Comparison of ENCODE assay signal across 19 cellular contexts in genomic region chr14:99873653-99874052, GRCh38.
"Had no signal": no experiment of that assay in that cellular context is flagged by ENCODE, and none has a peak within 500 bp of the region (broad histone marks: within the 10 kb centered on the region; RNA-seq: fewer than 3 reads in every experiment).

No MANE protein-coding gene starts in this region.

- H3K4me3 Mint-ChIP-seq: activated CD4-positive, alpha-beta T cell treated with anti-CD3 and anti-CD28 coated beads, Interleukin-2, amount 10 ng/mL, durations not matched to agents 7 days and 5 days; activated naive CD4-positive, alpha-beta T cell treated with anti-CD3 and anti-CD28 coated beads for 36 hours; activated naive CD8-positive, alpha-beta T cell treated with anti-CD3 and anti-CD28 coated beads, Interleukin-2, amount 50 U/mL, for 24 hours; activated T-cell treated with anti-CD3 and anti-CD28 coated beads, Interleukin-2, amount 50 U/mL, for 4 hours; memory B cell; stimulated activated effector memory CD8-positive, alpha-beta T cell treated with anti-CD3 and anti-CD28 coated beads, Interleukin-12 subunit alpha, Interleukin-12 subunit beta, amount 100 ng/mL, for 72 hours; T-cell had no signal

- H3K27ac ChIP-seq: brain microvascular endothelial cell, colonic mucosa, gastrocnemius medialis, heart left ventricle, parathyroid adenoma, upper lobe of right lung had no signal

- H3K36me3 Mint-ChIP-seq: memory B cell; stimulated activated effector memory CD8-positive, alpha-beta T cell treated with anti-CD3 and anti-CD28 coated beads, Interleukin-12 subunit alpha, Interleukin-12 subunit beta, amount 100 ng/mL, for 72 hours; T-cell had no signal

- H3K4me1 Mint-ChIP-seq: activated CD4-positive, alpha-beta T cell treated with anti-CD3 and anti-CD28 coated beads, Interleukin-2, amount 10 ng/mL, durations not matched to agents 7 days and 5 days; activated naive CD8-positive, alpha-beta T cell treated with anti-CD3 and anti-CD28 coated beads, Interleukin-2, amount 50 U/mL, for 24 hours; memory B cell; stimulated activated effector memory CD8-positive, alpha-beta T cell treated with anti-CD3 and anti-CD28 coated beads, Interleukin-12 subunit alpha, Interleukin-12 subunit beta, amount 100 ng/mL, for 72 hours; T-cell had no signal

- H3K9me3 Mint-ChIP-seq: activated CD4-positive, alpha-beta T cell treated with anti-CD3 and anti-CD28 coated beads, Interleukin-2, amount 10 ng/mL, durations not matched to agents 7 days and 5 days; activated naive CD4-positive, alpha-beta T cell treated with anti-CD3 and anti-CD28 coated beads for 36 hours; activated naive CD8-positive, alpha-beta T cell treated with anti-CD3 and anti-CD28 coated beads, Interleukin-2, amount 50 U/mL, for 24 hours; activated T-cell treated with anti-CD3 and anti-CD28 coated beads, Interleukin-2, amount 50 U/mL, for 4 hours; memory B cell; stimulated activated effector memory CD8-positive, alpha-beta T cell treated with anti-CD3 and anti-CD28 coated beads, Interleukin-12 subunit alpha, Interleukin-12 subunit beta, amount 100 ng/mL, for 72 hours; T-cell had no signal

- DNase-seq: activated CD4-positive, alpha-beta T cell treated with anti-CD3 and anti-CD28 coated beads, Interleukin-2, amount 10 ng/mL, durations not matched to agents 7 days and 5 days; activated CD8-positive, alpha-beta memory T cell treated with anti-CD3 and anti-CD28 coated beads, Interleukin-2, amount 50 U/mL, for 4 hours; activated naive CD4-positive, alpha-beta T cell treated with anti-CD3 and anti-CD28 coated beads for 36 hours; activated naive CD8-positive, alpha-beta T cell treated with anti-CD3 and anti-CD28 coated beads, Interleukin-2, amount 50 U/mL, for 24 hours; activated T-cell treated with anti-CD3 and anti-CD28 coated beads, Interleukin-2, amount 50 U/mL, for 4 hours; brain microvascular endothelial cell; central memory CD4-positive, alpha-beta T cell; colonic mucosa; erythroblast; gastrocnemius medialis; heart left ventricle; kidney glomerular epithelial cell; left ventricle myocardium superior; stimulated activated CD4-positive, alpha-beta T cell treated with anti-CD3 and anti-CD28 coated beads, Interleukin-4, amount 100 ng/mL, for 1 hour; T-cell; upper lobe of right lung had no signal

- H3K27ac Mint-ChIP-seq: activated CD4-positive, alpha-beta T cell treated with anti-CD3 and anti-CD28 coated beads, Interleukin-2, amount 10 ng/mL, durations not matched to agents 7 days and 5 days; activated naive CD4-positive, alpha-beta T cell treated with anti-CD3 and anti-CD28 coated beads for 36 hours; activated naive CD8-positive, alpha-beta T cell treated with anti-CD3 and anti-CD28 coated beads, Interleukin-2, amount 50 U/mL, for 24 hours; memory B cell; stimulated activated effector memory CD8-positive, alpha-beta T cell treated with anti-CD3 and anti-CD28 coated beads, Interleukin-12 subunit alpha, Interleukin-12 subunit beta, amount 100 ng/mL, for 72 hours; T-cell had no signal
